Comparison of ENCODE assay signal across 9 cellular contexts in the genomic region with DNA sequence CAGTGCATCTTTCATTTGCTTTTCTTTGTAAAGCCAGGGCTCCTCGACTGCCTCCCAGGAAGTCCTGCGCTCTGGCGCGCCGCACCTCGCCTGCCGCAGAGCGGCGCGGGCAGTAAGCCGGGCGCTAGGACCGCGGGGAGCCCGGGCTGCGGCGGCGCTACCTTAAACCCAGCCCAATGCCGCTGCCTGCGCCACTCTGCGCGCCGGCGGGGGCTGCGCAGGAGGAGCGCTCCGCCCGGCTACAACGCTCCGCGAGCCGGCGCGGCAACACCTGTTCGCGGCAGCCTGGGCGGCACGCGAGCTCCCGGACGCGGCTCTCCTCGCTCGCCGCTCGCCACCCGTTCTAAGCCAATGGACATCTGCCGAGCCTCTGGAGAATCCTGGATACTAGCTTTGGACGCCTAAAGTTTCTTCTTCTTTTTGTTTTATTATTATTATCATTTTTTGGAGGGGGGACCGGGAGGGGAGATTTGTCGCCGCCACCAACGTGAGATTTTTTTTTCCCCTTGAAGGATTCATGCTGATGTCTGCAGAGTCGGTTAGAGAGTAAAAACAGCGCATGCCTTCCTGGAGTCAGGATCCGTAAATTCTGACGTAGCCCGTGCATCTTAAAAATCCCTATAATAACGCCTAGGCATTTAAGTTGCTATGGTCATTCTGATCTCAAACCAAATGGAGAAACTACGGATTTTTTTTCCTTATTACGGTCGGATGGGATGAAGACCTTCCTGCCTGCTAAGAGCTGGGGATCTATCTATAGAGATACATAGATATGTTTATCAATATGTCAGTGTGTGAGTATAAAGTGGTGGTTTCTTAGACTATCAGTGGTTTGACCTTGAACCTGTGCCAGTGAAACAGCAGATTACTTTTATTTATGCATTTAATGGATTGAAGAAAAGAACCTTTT. TPM values are rescaled to one million over a fixed set of nuclear protein-coding genes. Genes with fewer than 3 reads are reported as not detected.
DNase-seq lines count a peak whose midpoint lies in the region; ATAC-seq, FAIRE-seq and TF ChIP-seq lines count a peak whose summit lies in the region.
"Had no signal": no experiment of that assay in that cellular context is flagged by ENCODE, and none has a peak within 500 bp of the region (broad histone marks: within the 10 kb centered on the region; RNA-seq: fewer than 3 reads in every experiment).

A gene (plus strand): TSS at position 191 of the 910 bp plus-strand sequence. CDS start 840 bp downstream, outside the sequence.

- no peak for TF ChIP-seq POLR2A in endothelial cell of umbilical vein (IDR thresholded peaks at IDR 0.05; ENCODE audit: low read depth, low read length)

- peaks cover 46% of the 10 kb centered on the region for H3K4me1 Mint-ChIP-seq in CD4-positive, alpha-beta T cell (ENCODE audit: low read depth)
- peaks cover 44% of the 10 kb centered on the region for H3K4me1 Mint-ChIP-seq in activated CD8-positive, alpha-beta T cell treated with anti-CD3 and anti-CD28 coated beads, Interleukin-2, amount 10 ng/mL, durations not matched to agents 7 days and 5 days (ENCODE audit: low read depth)

- H3K79me2 ChIP-seq in endothelial cell of umbilical vein (ENCODE audit: control insufficient read depth, insufficient read depth, low read length) = no peaks in the 10 kb centered on the region

- H3K27ac Mint-ChIP-seq in CD4-positive, alpha-beta T cell = peak within 1 kb of the TSS; percentile 77
- peak within 1 kb of the TSS; percentile 75 for H3K27ac Mint-ChIP-seq in activated CD8-positive, alpha-beta T cell treated with anti-CD3 and anti-CD28 coated beads, Interleukin-2, amount 10 ng/mL, durations not matched to agents 7 days and 5 days

- CTCF ChIA-PET in CD4-positive, alpha-beta T cell (lab: Charles Lee) = interaction anchor here (2.7 kb wide), 1 partner anchor 33 kb away, joined by 13 read pairs; no protein-coding TSS in a partner anchor
- CTCF ChIA-PET in activated CD8-positive, alpha-beta T cell treated with anti-CD3 and anti-CD28 coated beads, Interleukin-2, amount 10 ng/mL, durations not matched to agents 7 days and 5 days (lab: Charles Lee) = interaction anchor here (0.9 to 1.9 kb wide), 2 partner anchors 33 to 68 kb away, joined by 4 to 5 read pairs; a partner anchor contains a TSS
- CTCF ChIA-PET in endothelial cell of umbilical vein (lab: Charles Lee) = interaction anchor here (1.3 to 4.0 kb wide), 2 partner anchors 34 to 1349 kb away, joined by 3 to 27 read pairs; no protein-coding TSS in a partner anchor

- no peak within 1 kb of the TSS for H3K9ac ChIP-seq in endothelial cell of umbilical vein (replicated peaks; ENCODE audit: extremely low read depth, insufficient read depth, low read length)

- peak; percentile 59 to 83 (median 72) for DNase-seq in CD4-positive, alpha-beta T cell
- DNase-seq in GM19239 (ENCODE audit: insufficient read length, low spot score) (peak; percentile 84), NCI-H82 (lab: John Stamatoyannopoulos, UW) (peak; percentile 88), endothelial cell of umbilical vein (ENCODE audit: low read depth, low spot score) (peak; percentile 54), middle frontal gyrus (ENCODE audit: extremely low spot score, low spot score) (peak; percentile 78)
- DNase-seq in activated CD8-positive, alpha-beta T cell treated with anti-CD3 and anti-CD28 coated beads, Interleukin-2, amount 10 ng/mL, durations not matched to agents 7 days and 5 days = peak; percentile 81
- DNase-seq in stimulated activated CD8-positive, alpha-beta memory T cell treated with anti-CD3 and anti-CD28 coated beads, Interleukin-4, amount 100 ng/mL, for 1 hour (ENCODE audit: low read depth in 2 of 2, low spot score in 1 of 2) = peak; percentile 56 to 58

- dilution Hi-C loops in endothelial cell of umbilical vein (cut with MboI; ENCODE audit: extremely low pct_ligation_motif_present, low sequenced_read_pairs) = no loop called here

- BruUV-seq in endothelial cell of umbilical vein (replicated peaks; lab: Mats Ljungman, UMichigan) = no TSS peak

- POLR2A ChIA-PET in CD4-positive, alpha-beta T cell (lab: Charles Lee) = interaction anchor here (0.7 to 5.8 kb wide), 7 partner anchors 10 to 604 kb away, joined by 3 to 72 read pairs (median 3); a partner anchor contains a TSS
- POLR2A ChIA-PET in activated CD8-positive, alpha-beta T cell treated with anti-CD3 and anti-CD28 coated beads, Interleukin-2, amount 10 ng/mL, durations not matched to agents 7 days and 5 days (lab: Charles Lee) = interaction anchor here (0.5 to 3.8 kb wide), 3 partner anchors 33 to 80 kb away, joined by 3 to 27 read pairs (median 4); a partner anchor contains a TSS
- POLR2A ChIA-PET in endothelial cell of umbilical vein (lab: Charles Lee) = no interaction called here

- FAIRE-seq in GM19239 (lab: Jason Lieb, UNC) = peak; percentile 84
- FAIRE-seq in endothelial cell of umbilical vein (lab: Jason Lieb, UNC) = peak; percentile 40
- FAIRE-seq: colon had no signal

- no peaks in the 10 kb centered on the region for H4K20me1 ChIP-seq in endothelial cell of umbilical vein (replicated peaks; ENCODE audit: control insufficient read depth, extremely low read depth, insufficient read depth, low read length)

- no peaks in the 10 kb centered on the region for H3K36me3 Mint-ChIP-seq in CD4-positive, alpha-beta T cell (ENCODE audit: low read depth)
- H3K36me3 Mint-ChIP-seq in activated CD8-positive, alpha-beta T cell treated with anti-CD3 and anti-CD28 coated beads, Interleukin-2, amount 10 ng/mL, durations not matched to agents 7 days and 5 days (ENCODE audit: low read depth) = peaks cover 1% of the 10 kb centered on the region

- no peaks in the 10 kb centered on the region for H3K36me3 ChIP-seq in endothelial cell of umbilical vein (ENCODE audit: control insufficient read depth in 2 of 2, extremely low read depth in 1 of 2, insufficient read depth in 2 of 2, low read length in 2 of 2)

- peaks cover 22% of the 10 kb centered on the region for H3K27me3 ChIP-seq in CD4-positive, alpha-beta T cell (ENCODE audit: control insufficient read depth, insufficient read depth, low read length)
- H3K27me3 ChIP-seq in endothelial cell of umbilical vein (ENCODE audit: control insufficient read depth in 2 of 2, insufficient read depth in 2 of 2, low read length in 2 of 2) = peaks cover 47 to 74% of the 10 kb centered on the region in 2 experiments

- TF ChIP-seq CTCF in CD4-positive, alpha-beta T cell (IDR thresholded peaks at IDR 0.05) = no peak
- TF ChIP-seq CTCF in endothelial cell of umbilical vein (IDR thresholded peaks at IDR 0.05; ENCODE audit: extremely low read depth in 1 of 2, insufficient read depth in 1 of 2, low read depth in 1 of 2, low read length in 2 of 2) = no peak

- H3K9me1 ChIP-seq in endothelial cell of umbilical vein (replicated peaks; ENCODE audit: control insufficient read depth, extremely low read depth, insufficient read depth, low read length) = no peaks in the 10 kb centered on the region

- H3K4me1 ChIP-seq in endothelial cell of umbilical vein (ENCODE audit: control insufficient read depth, extremely low read depth, insufficient read depth, low read length) = peaks cover 19% of the 10 kb centered on the region

- H2AFZ ChIP-seq in endothelial cell of umbilical vein (ENCODE audit: low read depth, low read length) = peak within 1 kb of the TSS; percentile 81

- H3K4me3 Mint-ChIP-seq in CD4-positive, alpha-beta T cell = peak within 1 kb of the TSS; percentile 92
- H3K4me3 Mint-ChIP-seq in activated CD8-positive, alpha-beta T cell treated with anti-CD3 and anti-CD28 coated beads, Interleukin-2, amount 10 ng/mL, durations not matched to agents 7 days and 5 days = peak within 1 kb of the TSS; percentile 80

- no peaks in the 10 kb centered on the region for H3K9me3 Mint-ChIP-seq in CD4-positive, alpha-beta T cell
- H3K9me3 Mint-ChIP-seq in activated CD8-positive, alpha-beta T cell treated with anti-CD3 and anti-CD28 coated beads, Interleukin-2, amount 10 ng/mL, durations not matched to agents 7 days and 5 days (ENCODE audit: insufficient read depth) = no peaks in the 10 kb centered on the region

- ATAC-seq in CD4-positive, alpha-beta T cell (ENCODE audit: poor library complexity) = peak; percentile 72
- peak; percentile 54 for ATAC-seq in HG03378 (IDR thresholded peaks at IDR 0.05; ENCODE audit: unreplicated experiment)
- peak; percentile 82 for ATAC-seq in activated CD8-positive, alpha-beta T cell treated with anti-CD3 and anti-CD28 coated beads, Interleukin-2, amount 10 ng/mL, durations not matched to agents 7 days and 5 days

- peak within 1 kb of the TSS; percentile 62 for H3K4me2 ChIP-seq in endothelial cell of umbilical vein (ENCODE audit: insufficient read depth, low read length)

- H3K9me3 ChIP-seq in CD4-positive, alpha-beta T cell (ENCODE audit: control insufficient read depth, low read length) = no peaks in the 10 kb centered on the region
- H3K9me3 ChIP-seq in endothelial cell of umbilical vein (replicated peaks; ENCODE audit: control insufficient read depth, insufficient read depth, low read length) = no peaks in the 10 kb centered on the region

- intact Hi-C loops in CD4-positive, alpha-beta T cell (cut with DNase I, micrococcal nuclease) = loop anchor here (2.0 to 10.0 kb wide), 6 partner anchors 34 to 1704 kb away; a partner anchor contains a TSS
- intact Hi-C loops in endothelial cell of umbilical vein (cut with micrococcal nuclease) = loop anchor here (2.0 to 5.0 kb wide), 2 partner anchors 68 to 374 kb away; no protein-coding TSS in a partner anchor

- H3K27me3 Mint-ChIP-seq in CD4-positive, alpha-beta T cell = peaks cover 43% of the 10 kb centered on the region
- H3K27me3 Mint-ChIP-seq in activated CD8-positive, alpha-beta T cell treated with anti-CD3 and anti-CD28 coated beads, Interleukin-2, amount 10 ng/mL, durations not matched to agents 7 days and 5 days (ENCODE audit: low read depth) = peaks cover 54% of the 10 kb centered on the region

- H3K27ac ChIP-seq in CD4-positive, alpha-beta T cell (ENCODE audit: low read depth, low read length) = no peak within 1 kb of the TSS
- no peak within 1 kb of the TSS for H3K27ac ChIP-seq in endothelial cell of umbilical vein (ENCODE audit: insufficient read depth, low read depth, low read length)

- H3K4me3 ChIP-seq in endothelial cell of umbilical vein (replicated peaks in 1 of 3; ENCODE audit: insufficient read depth in 1 of 3, low read depth in 1 of 3, low read length in 3 of 3) = peak within 1 kb of the TSS; percentile 23 to 34 (median 32)

RNA-seq across cellular contexts. Expression of the gene that starts here (rescaled TPM):
- total RNA-seq in CD4-positive, alpha-beta T cell = 1 to 10 TPM; 2.2 to 3.4 TPM
- total RNA-seq in activated CD8-positive, alpha-beta T cell treated with anti-CD3 and anti-CD28 coated beads, Interleukin-2, amount 10 ng/mL, durations not matched to agents 7 days and 5 days = under 1 TPM in 1 of 2 experiments, not detected in 1; 0.21 TPM
- total RNA-seq in endothelial cell of umbilical vein = not detected in 2 replicates
- not detected in 2 replicates for polyA plus RNA-seq in endothelial cell of umbilical vein
- polyA plus RNA-seq in endothelial cell of umbilical vein (2011; cell fraction: cytosol; rRNA removed) = not detected in 2 replicates
- polyA plus RNA-seq in endothelial cell of umbilical vein (2011; cell fraction: nucleus; rRNA removed) = not detected in 2 replicates
- not detected in 2 replicates for polyA plus RNA-seq in endothelial cell of umbilical vein (2012)
- 0.17 TPM in 1 of 2 replicates, not detected in the other for polyA minus RNA-seq in endothelial cell of umbilical vein
- not detected for polyA minus RNA-seq in endothelial cell of umbilical vein (2011; cell fraction: cytosol; rRNA and poly(A)+ RNA removed)
- polyA minus RNA-seq in endothelial cell of umbilical vein (2011; cell fraction: nucleus; rRNA and poly(A)+ RNA removed) = not detected in 2 replicates

Comparison
In these comparisons a context has a peak if more than half of its experiments do, and no peak if none do; other contexts are left out.
1. Peak in DNase-seq and ATAC-seq in activated CD8-positive, alpha-beta T cell treated with anti-CD3 and anti-CD28 coated beads, Interleukin-2, amount 10 ng/mL, durations not matched to agents 7 days and 5 days; RNA of the gene not detected or under 1 TPM.
2. Peak in DNase-seq, H3K4me3 ChIP-seq and H3K4me2 ChIP-seq in endothelial cell of umbilical vein; RNA of the gene not detected or under 1 TPM.